8 cellular contexts compared by ENCODE assay signal in genomic region chr17:82518826-82519810, GRCh38.
DNase-seq lines count a peak whose midpoint lies in the region; TF ChIP-seq lines count a peak whose summit lies in the region.

TSS of gene FOXK2 (plus strand) at chr17:82519732. CDS start at chr17:82519889, 157 bp downstream.

- DNase-seq in GM06990 (ENCODE audit: extremely low read depth, insufficient read length): peak; percentile 98
- DNase-seq in HEK293T (ENCODE audit: extremely low spot score): peak; percentile 99
- peak; percentile 95 for DNase-seq in NAMALWA (ENCODE audit: low spot score)
- DNase-seq in SKM-1 (lab: John Stamatoyannopoulos, UW; ENCODE audit: unreplicated experiment): peak; percentile 66
- peak; percentile 92 for DNase-seq in globus pallidus (ENCODE audit: low spot score)
- DNase-seq in nucleus accumbens (lab: John Stamatoyannopoulos, UW): peak in 55 of 56 donors; percentile 58 to 95 (median 86)
- peak; percentile 51 to 96 (median 85) for DNase-seq in substantia nigra (lab: John Stamatoyannopoulos, UW)

- H3K9me3 Mint-ChIP-seq in activated naive CD4-positive, alpha-beta T cell treated with anti-CD3 and anti-CD28 coated beads, Interleukin-2, amount 50 U/mL, for 24 hours: no peaks in the 10 kb centered on the region

- H3K4me1 Mint-ChIP-seq in activated naive CD4-positive, alpha-beta T cell treated with anti-CD3 and anti-CD28 coated beads, Interleukin-2, amount 50 U/mL, for 24 hours: peaks cover 22% of the 10 kb centered on the region

- POLR2A ChIA-PET in HEK293T (lab: Yijun Ruan, JAX): interaction anchor here (0.7 to 4.0 kb wide), 23 partner anchors 8 to 153 kb away, joined by 3 to 31 read pairs (median 5); no protein-coding TSS in a partner anchor

- CTCF ChIA-PET in HEK293T (lab: Yijun Ruan, JAX): interaction anchor here (0.6 to 3.2 kb wide), 3 partner anchors 29 to 656 kb away, joined by 3 to 12 read pairs (median 3); no protein-coding TSS in a partner anchor

- no peaks in the 10 kb centered on the region for H3K36me3 ChIP-seq in GM06990 (ENCODE audit: control insufficient read depth, insufficient read depth, low read length)

- peaks cover 9% of the 10 kb centered on the region for H3K36me3 Mint-ChIP-seq in activated naive CD4-positive, alpha-beta T cell treated with anti-CD3 and anti-CD28 coated beads, Interleukin-2, amount 50 U/mL, for 24 hours

- H3K4me3 Mint-ChIP-seq in activated naive CD4-positive, alpha-beta T cell treated with anti-CD3 and anti-CD28 coated beads, Interleukin-2, amount 50 U/mL, for 24 hours: peak within 1 kb of the TSS; percentile 99

- peak within 1 kb of the TSS; percentile 98 for H3K27ac Mint-ChIP-seq in activated naive CD4-positive, alpha-beta T cell treated with anti-CD3 and anti-CD28 coated beads, Interleukin-2, amount 50 U/mL, for 24 hours

- peak within 1 kb of the TSS; percentile 88 for H3K27ac ChIP-seq in substantia nigra (ENCODE audit: low read depth, low read length, poor library complexity, severe bottlenecking)

- H3K4me3 ChIP-seq in GM06990 (replicated peaks; ENCODE audit: low read depth, low read length): peak within 1 kb of the TSS; percentile 81

- no peak for TF ChIP-seq CTCF in GM06990 (IDR thresholded peaks at IDR 0.05; ENCODE audit: insufficient read depth, low read length, poor library complexity, severe bottlenecking)

- H3K27me3 Mint-ChIP-seq in activated naive CD4-positive, alpha-beta T cell treated with anti-CD3 and anti-CD28 coated beads, Interleukin-2, amount 50 U/mL, for 24 hours: no peaks in the 10 kb centered on the region

- no peaks in the 10 kb centered on the region for H3K27me3 ChIP-seq in GM06990 (replicated peaks; ENCODE audit: control insufficient read depth, insufficient read depth, low read length)

TF ChIP-seq in HEK293T, 16 proteins besides CTCF, POLR2A, EP300 and RAD21:
- TF ChIP-seq PKNOX1 (IDR thresholded peaks at IDR 0.05) (peak; percentile 97), ELF4 (IDR thresholded peaks at IDR 0.05) (no peak), CTBP1 (IDR thresholded peaks at IDR 0.05; ENCODE audit: borderline replicate concordance) (no peak), FOXM1 (IDR thresholded peaks at IDR 0.05; ENCODE audit: borderline replicate concordance) (peak; percentile 68), NFRKB (IDR thresholded peaks at IDR 0.05) (no peak), HDGF (IDR thresholded peaks at IDR 0.05; ENCODE audit: borderline replicate concordance) (no peak), L3MBTL2 (conservative IDR thresholded peaks at IDR 0.05) (peak; percentile 95), LEF1 (IDR thresholded peaks at IDR 0.05; ENCODE audit: borderline replicate concordance) (peak; percentile 96), FOXK2 (IDR thresholded peaks at IDR 0.05) (no peak), TARDBP (IDR thresholded peaks at IDR 0.05) (no peak), SUZ12 (IDR thresholded peaks at IDR 0.05) (no peak), FOXA1 (IDR thresholded peaks at IDR 0.05) (no peak), SP1 (IDR thresholded peaks at IDR 0.05) (no peak), ZNF384 (IDR thresholded peaks at IDR 0.05) (peak; percentile 62; the same call in 1 of the 2 replicates), BHLHE40 (IDR thresholded peaks at IDR 0.05; ENCODE audit: borderline replicate concordance) (no peak), ARNT (IDR thresholded peaks at IDR 0.05) (peak; percentile 59)
TF ChIP-seq in HEK293T: peak in this region for 6.

Comparison
In these comparisons a context has a peak if more than half of its experiments do, and no peak if none do; other contexts are left out.
1. Peak in every context shown above with its lines: DNase-seq, H3K4me3 ChIP-seq and H3K27ac ChIP-seq.